Comparison of ENCODE assay signal across 1 cellular context in the genomic region with DNA sequence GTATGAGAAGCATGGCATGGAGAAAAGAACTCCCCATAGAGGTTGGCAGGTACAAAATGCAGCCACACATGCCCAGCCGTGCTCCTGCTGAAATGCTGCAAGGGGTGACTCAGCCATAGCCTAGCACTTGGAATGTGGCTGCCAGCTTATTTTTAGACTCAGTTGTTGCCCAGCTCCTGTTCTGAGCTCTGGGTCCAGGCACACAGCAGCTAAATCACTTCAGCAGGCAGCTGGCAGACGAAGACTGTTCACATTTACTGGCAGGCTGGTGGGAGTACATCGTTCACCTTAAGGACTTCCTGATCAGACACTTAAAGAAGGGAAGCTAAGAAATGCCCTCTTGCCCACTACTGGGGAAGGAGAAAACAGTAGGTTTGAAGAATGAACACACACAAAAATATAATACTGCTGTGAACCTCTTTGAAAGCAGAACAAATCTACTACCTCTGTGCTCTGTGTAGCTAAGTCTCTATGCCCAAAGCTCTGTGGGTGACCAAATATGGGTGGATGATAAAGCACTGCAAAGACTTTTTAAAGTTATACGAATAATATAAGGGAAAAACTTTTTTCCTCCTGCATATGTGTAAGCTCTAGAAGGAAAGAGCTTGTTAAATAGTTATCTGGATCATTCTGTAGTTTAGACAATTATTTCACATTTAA.
TF ChIP-seq lines count a peak whose summit lies in the region.

No MANE protein-coding gene starts in this region.

TF ChIP-seq in HepG2, 621 proteins besides CTCF, POLR2A, EP300 and RAD21 (continued from another document):
- TF ChIP-seq, protein P1, sequence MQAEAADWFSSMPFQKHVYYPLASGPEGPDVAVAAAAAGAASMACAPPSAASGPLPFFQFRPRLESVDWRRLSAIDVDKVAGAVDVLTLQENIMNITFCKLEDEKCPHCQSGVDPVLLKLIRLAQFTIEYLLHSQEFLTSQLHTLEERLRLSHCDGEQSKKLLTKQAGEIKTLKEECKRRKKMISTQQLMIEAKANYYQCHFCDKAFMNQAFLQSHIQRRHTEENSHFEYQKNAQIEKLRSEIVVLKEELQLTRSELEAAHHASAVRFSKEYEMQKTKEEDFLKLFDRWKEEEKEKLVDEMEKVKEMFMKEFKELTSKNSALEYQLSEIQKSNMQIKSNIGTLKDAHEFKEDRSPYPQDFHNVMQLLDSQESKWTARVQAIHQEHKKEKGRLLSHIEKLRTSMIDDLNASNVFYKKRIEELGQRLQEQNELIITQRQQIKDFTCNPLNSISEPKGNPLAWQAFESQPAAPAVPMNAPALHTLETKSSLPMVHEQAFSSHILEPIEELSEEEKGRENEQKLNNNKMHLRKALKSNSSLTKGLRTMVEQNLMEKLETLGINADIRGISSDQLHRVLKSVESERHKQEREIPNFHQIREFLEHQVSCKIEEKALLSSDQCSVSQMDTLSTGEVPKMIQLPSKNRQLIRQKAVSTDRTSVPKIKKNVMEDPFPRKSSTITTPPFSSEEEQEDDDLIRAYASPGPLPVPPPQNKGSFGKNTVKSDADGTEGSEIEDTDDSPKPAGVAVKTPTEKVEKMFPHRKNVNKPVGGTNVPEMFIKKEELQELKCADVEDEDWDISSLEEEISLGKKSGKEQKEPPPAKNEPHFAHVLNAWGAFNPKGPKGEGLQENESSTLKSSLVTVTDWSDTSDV (CRISPR knock-in tag; IDR thresholded peaks at IDR 0.05) = no peak
- TF ChIP-seq ZNF446 (CRISPR knock-in tag; IDR thresholded peaks at IDR 0.05) (no peak), PRPF4 (IDR thresholded peaks at IDR 0.05; ENCODE audit: low read depth, low read length, poor library complexity, severe bottlenecking) (no peak), ZFAT (CRISPR knock-in tag; conservative IDR thresholded peaks at IDR 0.05) (no peak)
